Comparison of ENCODE assay signal across 27 cellular contexts in the genomic region with DNA sequence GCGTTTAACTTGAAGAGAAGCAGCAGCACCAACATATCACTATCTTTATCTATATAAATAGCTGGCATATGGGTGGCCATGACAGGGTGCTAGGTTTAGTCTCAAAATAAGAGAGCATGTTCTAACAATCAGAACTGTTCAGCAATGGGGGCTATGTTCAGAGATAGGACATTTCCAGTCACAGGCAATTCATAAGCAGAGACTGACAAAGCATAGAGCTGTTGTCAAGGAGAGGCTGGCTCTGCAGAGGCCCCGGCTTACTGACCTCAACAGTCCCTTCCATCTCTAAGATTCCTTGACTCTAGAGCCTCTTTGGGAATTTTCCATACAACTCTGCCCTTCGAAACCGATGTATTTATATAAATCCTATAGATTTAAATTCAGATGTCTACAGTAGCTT.
"Had no signal": no experiment of that assay in that cellular context is flagged by ENCODE, and none has a peak within 500 bp of the region (broad histone marks: within the 10 kb centered on the region; RNA-seq: fewer than 3 reads in every experiment).

No MANE protein-coding gene starts in this region.

- H3K9me3 ChIP-seq: ascending aorta had no signal

- H3K27ac ChIP-seq: ascending aorta, cardiac muscle cell, KMS-11, VCaP had no signal

- ATAC-seq: activated CD8-positive, alpha-beta T cell treated with anti-CD3 and anti-CD28 coated beads for 36 hours had no signal

- H3K4me1 ChIP-seq: ascending aorta had no signal

- H3K27me3 ChIP-seq: ascending aorta, cardiac muscle cell had no signal

- H3K4me3 ChIP-seq: ascending aorta, cardiac muscle cell had no signal

- H3K36me3 ChIP-seq: ascending aorta, cardiac muscle cell had no signal

- H3K9ac ChIP-seq: KMS-11 had no signal

- DNase-seq: activated B cell treated with CpG ODN at 0.5 μM for 24 hours; activated CD4-positive, alpha-beta T cell treated with anti-CD3 and anti-CD28 coated beads for 4 hours; activated CD4-positive, CD25-positive, alpha-beta regulatory T cell treated with anti-CD3 and anti-CD28 coated beads, Interleukin-2, amount 50 U/mL, for 72 hours; activated CD8-positive, alpha-beta T cell treated with anti-CD3 and anti-CD28 coated beads for 36 hours; activated gamma-delta T cell; activated naive CD4-positive, alpha-beta T cell treated with Interleukin-2 at 50 U/mL for 16 hours; activated naive CD8-positive, alpha-beta T cell treated with anti-CD3 and anti-CD28 coated beads, Interleukin-2, amount 10 ng/mL, durations not matched to agents 7 days and 5 days; activated T-cell treated with anti-CD3 and anti-CD28 coated beads, Interleukin-2, amount 50 U/mL, for 24 hours; MM.1S; MV-4-11; NCI-H1092; NCI-H1436 treated with DMSO at 0.1 percent for 48 hours; NCI-H1694 treated with DMSO at 0.1 percent for 48 hours; NCI-H2029; NCI-H345; NCI-H526; NCI-H748 treated with DMSO at 0.1 percent for 48 hours; OCI-M1; Right ventricle myocardium superior; SW 1271; T-helper 1 cell; T-helper 2 cell; T-helper 9 cell had no signal

- H3K4me2 ChIP-seq: KMS-11 had no signal
